ENCODE assay signal across 10 cellular contexts in the genomic region with DNA sequence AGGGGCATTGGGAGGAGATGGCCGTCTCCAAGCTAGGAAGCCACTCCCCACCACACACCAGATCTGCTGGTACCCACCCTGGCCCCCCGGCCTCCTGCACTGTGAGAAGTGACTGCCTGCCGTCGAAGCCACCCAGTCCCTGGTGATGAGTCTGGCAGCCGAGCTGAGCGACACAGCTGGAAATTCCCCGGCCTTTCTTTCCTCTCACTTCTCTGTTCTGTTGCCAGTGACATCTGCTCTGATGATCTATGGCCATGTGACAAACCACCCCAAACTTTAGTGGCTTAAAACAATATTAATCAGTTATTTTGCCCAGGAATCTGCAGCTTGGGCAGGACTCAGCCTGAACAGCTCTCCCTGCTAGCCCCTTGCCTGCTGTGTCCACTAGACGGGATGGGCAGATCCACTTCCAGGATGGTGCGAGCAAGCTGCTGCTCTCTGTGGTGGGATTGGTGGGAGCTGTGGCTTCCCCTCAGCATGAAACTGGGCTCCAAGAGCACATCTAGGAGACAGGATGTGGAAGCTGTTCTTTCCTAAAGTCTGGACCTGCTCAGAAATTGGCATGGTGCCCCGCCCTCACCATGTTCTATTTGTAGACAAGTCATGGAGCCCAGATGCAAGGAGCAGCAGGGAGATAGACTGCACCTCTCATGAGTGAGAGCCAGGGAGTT.
DNase-seq lines count a peak whose midpoint lies in the region; ATAC-seq, FAIRE-seq and TF ChIP-seq lines count a peak whose summit lies in the region.
"Had no signal": no experiment of that assay in that cellular context is flagged by ENCODE, and none has a peak within 500 bp of the region (broad histone marks: within the 10 kb centered on the region; RNA-seq: fewer than 3 reads in every experiment).

No MANE protein-coding gene starts in this region.

- H3K36me3 Mint-ChIP-seq in Caco-2 (ENCODE audit: insufficient read depth, unreplicated experiment), result no peaks in the 10 kb centered on the region

- no peak overlapping the region for H3K4me3 Mint-ChIP-seq in Caco-2 (ENCODE audit: unreplicated experiment)

- H3K27ac Mint-ChIP-seq in Caco-2 (ENCODE audit: unreplicated experiment), result no peak overlapping the region

- H3K36me3 ChIP-seq in Caco-2 (ENCODE audit: control insufficient read depth, insufficient read depth, low read length) (no peaks in the 10 kb centered on the region), BE2C (no peaks in the 10 kb centered on the region)

- no peaks in the 10 kb centered on the region for H3K9me3 Mint-ChIP-seq in Caco-2 (ENCODE audit: unreplicated experiment)

- H3K4me1 Mint-ChIP-seq in Caco-2 (ENCODE audit: low read depth, unreplicated experiment), result no peaks in the 10 kb centered on the region

- H3K4me1 ChIP-seq in Caco-2, result no peaks in the 10 kb centered on the region
- peaks cover 18% of the 10 kb centered on the region for H3K4me1 ChIP-seq in BE2C

- H3K9me3 ChIP-seq in Caco-2 (no peaks in the 10 kb centered on the region), BE2C (no peaks in the 10 kb centered on the region)

- intact Hi-C loops in left ventricle myocardium superior (cut with micrococcal nuclease) (no loop called here), Caco-2 (cut with micrococcal nuclease; ENCODE audit: unreplicated experiment) (no loop called here)

- POLR2A ChIA-PET in Caco-2 (lab: Charles Lee), result no interaction called here

- no peak for TF ChIP-seq CTCF in GM13976 (IDR thresholded peaks at IDR 0.05; ENCODE audit: borderline replicate concordance, control extremely low read depth, extremely low read depth, insufficient read depth, missing control alignments)
- no peak for TF ChIP-seq CTCF in Caco-2 (IDR thresholded peaks at IDR 0.05; ENCODE audit: insufficient read depth in 1 of 2, low read depth in 1 of 2, low read length in 1 of 2, severe bottlenecking in 1 of 2, unreplicated experiment in 1 of 2)
- no peak for TF ChIP-seq CTCF in BE2C (IDR thresholded peaks at IDR 0.05; ENCODE audit: low read depth, low read length)
- no peak for TF ChIP-seq CTCF in omental fat pad (IDR thresholded peaks at IDR 0.05)

- no peaks in the 10 kb centered on the region for H3K27me3 ChIP-seq in Caco-2 (replicated peaks; ENCODE audit: control insufficient read depth, insufficient read depth, low read length)
- no peaks in the 10 kb centered on the region for H3K27me3 ChIP-seq in BE2C

- no peaks in the 10 kb centered on the region for H3K27me3 Mint-ChIP-seq in Caco-2 (ENCODE audit: insufficient read depth, unreplicated experiment)

- H3K4me3 ChIP-seq in Caco-2 (ENCODE audit: low read depth, low read length), result no peak overlapping the region
- H3K4me3 ChIP-seq in BE2C (ENCODE audit: low read depth, low read length), result no peak overlapping the region

- peak; percentile 72 for ATAC-seq in GM19467 (IDR thresholded peaks at IDR 0.05; ENCODE audit: unreplicated experiment)
- ATAC-seq in HG03175 (IDR thresholded peaks at IDR 0.05; ENCODE audit: unreplicated experiment), result peak; percentile 88
- peak; percentile 84 for ATAC-seq in left ventricle myocardium superior
- no peak for ATAC-seq in omental fat pad (ENCODE audit: low FRiP score)

- DNase-seq in GM13976 (ENCODE audit: low spot score), result peak; percentile 88
- DNase-seq in left ventricle myocardium superior, result peak; percentile 83
- no peak for DNase-seq in Caco-2
- DNase-seq in BE2C, result no peak
- DNase-seq in HTR-8/SVneo (ENCODE audit: insufficient read length, low spot score), result no peak
- DNase-seq in omental fat pad (ENCODE audit: low spot score), result no peak
- DNase-seq: NCI-H187 had no signal

- in situ Hi-C loops in GM13976 (cut with MboI; ENCODE audit: low sequenced_read_pairs, unreplicated experiment), result no loop called here

- FAIRE-seq in HTR-8/SVneo (lab: Jason Lieb, UNC), result no peak
- FAIRE-seq: endometrium had no signal

- BruUV-seq in Caco-2 (replicated peaks; lab: Mats Ljungman, UMichigan), result no TSS peak

- CTCF ChIA-PET in Caco-2 (lab: Charles Lee), result no interaction called here

Comparison
In these comparisons a context has a peak if more than half of its experiments do, and no peak if none do; other contexts are left out.
1. DNase-seq: peak in GM13976 (single experiment) and left ventricle myocardium superior (single experiment); none in Caco-2 (0 of 2), BE2C (single experiment), HTR-8/SVneo (single experiment) and omental fat pad (single experiment).